Comparison of ENCODE assay signal across 18 cellular contexts in genomic region chr9:79000218-79001002, GRCh38.
"Had no signal": no experiment of that assay in that cellular context is flagged by ENCODE, and none has a peak within 500 bp of the region (broad histone marks: within the 10 kb centered on the region; RNA-seq: fewer than 3 reads in every experiment).

No MANE protein-coding gene starts in this region.

- H3K36me3 ChIP-seq: right atrium auricular region, tibial nerve, uterus had no signal

- H3K27ac ChIP-seq: right atrium auricular region, tibial nerve, uterus had no signal

- H3K4me3 ChIP-seq: right atrium auricular region, tibial nerve, uterus had no signal

- H3K9me3 Mint-ChIP-seq: activated naive CD8-positive, alpha-beta T cell treated with anti-CD3 and anti-CD28 coated beads, Interleukin-2, amount 10 ng/mL, durations not matched to agents 7 days and 5 days; activated T-helper 1 cell treated with anti-CD3 and anti-CD28 coated beads, Interleukin-12 subunit alpha, Interleukin-12 subunit beta, Interleukin-2, Interleukin-4 antibody, amounts not matched to agents 30 ng/mL and 10 ng/mL and 1 ng/mL, durations not matched to agents 14 hours and 24 hours and 36 hours; dendritic cell treated with granulocyte-macrophage colony-stimulating factor and Interleukin-4, amounts not matched to agents 40 ng/mL and 50 ng/mL, for 4 days had no signal

- H3K27me3 ChIP-seq: right atrium auricular region, tibial nerve, uterus had no signal

- H3K4me1 ChIP-seq: right atrium auricular region, tibial nerve, uterus had no signal

- H3K4me3 Mint-ChIP-seq: activated naive CD8-positive, alpha-beta T cell treated with anti-CD3 and anti-CD28 coated beads, Interleukin-2, amount 10 ng/mL, durations not matched to agents 7 days and 5 days; activated T-helper 1 cell treated with anti-CD3 and anti-CD28 coated beads, Interleukin-12 subunit alpha, Interleukin-12 subunit beta, Interleukin-2, Interleukin-4 antibody, amounts not matched to agents 30 ng/mL and 10 ng/mL and 1 ng/mL, durations not matched to agents 14 hours and 24 hours and 36 hours; dendritic cell treated with granulocyte-macrophage colony-stimulating factor and Interleukin-4, amounts not matched to agents 40 ng/mL and 50 ng/mL, for 4 days; nephron had no signal

- H3K4me1 Mint-ChIP-seq: activated naive CD8-positive, alpha-beta T cell treated with anti-CD3 and anti-CD28 coated beads, Interleukin-2, amount 10 ng/mL, durations not matched to agents 7 days and 5 days; nephron had no signal

- DNase-seq: activated CD4-positive, CD25-positive, alpha-beta regulatory T cell treated with anti-CD3 and anti-CD28 coated beads, Interleukin-2, amount 50 U/mL, for 72 hours; activated naive CD8-positive, alpha-beta T cell treated with anti-CD3 and anti-CD28 coated beads, Interleukin-2, amount 10 ng/mL, durations not matched to agents 7 days and 5 days; cerebellar nuclear complex; left ventricle myocardium superior; mesendoderm; occipital lobe; stimulated activated CD4-positive, alpha-beta T cell treated with anti-CD3 and anti-CD28 coated beads, Interleukin-15, amount 100 ng/mL, for 24 hours; stimulated activated CD4-positive, alpha-beta T cell treated with anti-CD3 and anti-CD28 coated beads, Interleukin-4, amount 100 ng/mL, for 1 hour; stimulated activated naive CD4-positive, alpha-beta T cell treated with Interleukin-2 at 50 U/mL for 16 hours; substantia nigra; T1000; uterus had no signal

- ATAC-seq: left ventricle myocardium superior had no signal

- H3K9me3 ChIP-seq: tibial nerve, uterus had no signal

- H3K27ac Mint-ChIP-seq: activated naive CD8-positive, alpha-beta T cell treated with anti-CD3 and anti-CD28 coated beads, Interleukin-2, amount 10 ng/mL, durations not matched to agents 7 days and 5 days; activated T-helper 1 cell treated with anti-CD3 and anti-CD28 coated beads, Interleukin-12 subunit alpha, Interleukin-12 subunit beta, Interleukin-2, Interleukin-4 antibody, amounts not matched to agents 30 ng/mL and 10 ng/mL and 1 ng/mL, durations not matched to agents 14 hours and 24 hours and 36 hours; dendritic cell treated with granulocyte-macrophage colony-stimulating factor and Interleukin-4, amounts not matched to agents 40 ng/mL and 50 ng/mL, for 4 days; nephron; progenitor cell of endocrine pancreas had no signal

- H3K36me3 Mint-ChIP-seq: activated naive CD8-positive, alpha-beta T cell treated with anti-CD3 and anti-CD28 coated beads, Interleukin-2, amount 10 ng/mL, durations not matched to agents 7 days and 5 days had no signal

- H3K27me3 Mint-ChIP-seq: activated naive CD8-positive, alpha-beta T cell treated with anti-CD3 and anti-CD28 coated beads, Interleukin-2, amount 10 ng/mL, durations not matched to agents 7 days and 5 days; progenitor cell of endocrine pancreas had no signal
